ENCODE assay signal across 34 cellular contexts in genomic region chr3:72324253-72324811, GRCh38.
"Had no signal": no experiment of that assay in that cellular context is flagged by ENCODE, and none has a peak within 500 bp of the region (broad histone marks: within the 10 kb centered on the region; RNA-seq: fewer than 3 reads in every experiment).

No MANE protein-coding gene starts in this region.

- H3K4me3 ChIP-seq: adrenal gland, body of pancreas, breast epithelium, cardiac muscle cell had no signal

- H3K9me3 ChIP-seq: adrenal gland, body of pancreas, breast epithelium had no signal

- DNase-seq: activated B cell treated with CpG ODN at 0.5 μM for 24 hours; activated CD4-positive, alpha-beta memory T cell treated with anti-CD3 and anti-CD28 coated beads for 36 hours; activated CD4-positive, alpha-beta T cell treated with anti-CD3 and anti-CD28 coated beads for 4 hours; activated CD4-positive, alpha-beta T cell treated with anti-CD3 and anti-CD28 coated beads, Interleukin-2, amount 10 ng/mL, durations not matched to agents 24 days and 14 days; activated CD4-positive, alpha-beta T cell treated with anti-CD3 and anti-CD28 coated beads, Interleukin-2, amount 50 U/mL, for 1 hour; activated CD4-positive, alpha-beta T cell treated with anti-CD3 and anti-CD28 coated beads, Interleukin-2, amount 50 U/mL, for 4 hours; activated CD4-positive, CD25-positive, alpha-beta regulatory T cell treated with anti-CD3 and anti-CD28 coated beads, Interleukin-2, amount 50 U/mL, for 72 hours; activated CD8-positive, alpha-beta memory T cell treated with anti-CD3 and anti-CD28 coated beads, Interleukin-2, amount 50 U/mL, for 4 hours; activated CD8-positive, alpha-beta T cell treated with anti-CD3 and anti-CD28 coated beads for 36 hours; activated effector memory CD4-positive, alpha-beta T cell treated with anti-CD3 and anti-CD28 coated beads, Interleukin-2, amount 50 U/mL, for 16 hours; activated gamma-delta T cell treated with Interleukin-2 at 50 U/mL for 16 hours; activated naive CD4-positive, alpha-beta T cell; activated naive CD4-positive, alpha-beta T cell treated with anti-CD3 and anti-CD28 coated beads for 36 hours; activated naive CD4-positive, alpha-beta T cell treated with anti-CD3 and anti-CD28 coated beads, Interleukin-2, amount 50 U/mL, for 16 hours; activated naive CD8-positive, alpha-beta T cell treated with anti-CD3 and anti-CD28 coated beads for 36 hours; activated T-cell treated with anti-CD3 and anti-CD28 coated beads for 4 hours; activated T-cell treated with anti-CD3 and anti-CD28 coated beads, Interleukin-2, amount 50 U/mL, for 1 hour; activated T-cell treated with anti-CD3 and anti-CD28 coated beads, Interleukin-2, amount 50 U/mL, for 4 hours; activated T-cell treated with anti-CD3 and anti-CD28 coated beads, Interleukin-2, amount 50 U/mL, for 72 hours; adrenal gland; amniotic stem cell; body of pancreas; brain microvascular endothelial cell; caudate nucleus; cerebellar nuclear complex; T-helper 2 cell; T-helper 9 cell had no signal

- H3K4me1 ChIP-seq: breast epithelium had no signal

- FAIRE-seq: astrocyte, TTC549 had no signal

- H3K36me3 ChIP-seq: adrenal gland, brain microvascular endothelial cell, breast epithelium, cardiac muscle cell had no signal

- H3K27me3 ChIP-seq: adrenal gland, body of pancreas, breast epithelium, cardiac muscle cell had no signal

- ATAC-seq: activated CD8-positive, alpha-beta T cell treated with anti-CD3 and anti-CD28 coated beads for 36 hours; activated naive CD4-positive, alpha-beta T cell treated with anti-CD3 and anti-CD28 coated beads, Interleukin-2, amount 50 U/mL, for 72 hours; activated T-cell treated with anti-CD3 and anti-CD28 coated beads, Interleukin-2, amount 50 U/mL, for 4 hours; activated T-cell treated with anti-CD3 and anti-CD28 coated beads, Interleukin-2, amount 50 U/mL, for 72 hours; activated T-helper 17 cell treated with anti-CD3 and anti-CD28 coated beads, Interleukin-2, amount 50 U/mL, for 72 hours; body of pancreas had no signal

- H3K27ac ChIP-seq: adrenal gland, body of pancreas, brain microvascular endothelial cell, breast epithelium, cardiac muscle cell, VCaP had no signal
